In genomic region chr1:68625636-68626035, GRCh38 we compare ENCODE assay signal across 3 cellular contexts.
"Had no signal": no experiment of that assay in that cellular context is flagged by ENCODE, and none has a peak within 500 bp of the region (broad histone marks: within the 10 kb centered on the region; RNA-seq: fewer than 3 reads in every experiment).

No MANE protein-coding gene starts in this region.

- ATAC-seq: GM12878 had no signal

- DNase-seq: GDM1, GF-D8 had no signal
